Comparison of ENCODE assay signal across 19 cellular contexts in genomic region chr17:2459917-2460271, GRCh38. TPM values are rescaled to one million over a fixed set of nuclear protein-coding genes. Genes with fewer than 3 reads are reported as not detected.
A peak's percentile ranks its signal among the peaks of the same experiment; 100 is the strongest.
DNase-seq lines count a peak whose midpoint lies in the region; ATAC-seq and TF ChIP-seq lines count a peak whose summit lies in the region.
"Had no signal": no experiment of that assay in that cellular context is flagged by ENCODE, and none has a peak within 500 bp of the region (broad histone marks: within the 10 kb centered on the region; RNA-seq: fewer than 3 reads in every experiment).

No MANE protein-coding gene starts in this region.

- no peak overlapping the region for H3K4me3 Mint-ChIP-seq in stimulated activated naive CD8-positive, alpha-beta T cell treated with anti-CD3 and anti-CD28 coated beads, Interleukin-15, amount 100 ng/mL, for 72 hours
- no peak overlapping the region for H3K4me3 Mint-ChIP-seq in nephron progenitor cell
- H3K4me3 Mint-ChIP-seq: neural crest cell had no signal

- H3K27me3 ChIP-seq in ascending aorta: no peaks in the 10 kb centered on the region
- H3K27me3 ChIP-seq: gastrocnemius medialis had no signal

- peaks cover 5% of the 10 kb centered on the region for H3K4me1 Mint-ChIP-seq in stimulated activated naive CD8-positive, alpha-beta T cell treated with anti-CD3 and anti-CD28 coated beads, Interleukin-15, amount 100 ng/mL, for 72 hours
- no peaks in the 10 kb centered on the region for H3K4me1 Mint-ChIP-seq in nephron progenitor cell
- H3K4me1 Mint-ChIP-seq: neural crest cell had no signal

- DNase-seq in stimulated activated naive CD8-positive, alpha-beta T cell treated with anti-CD3 and anti-CD28 coated beads, Interleukin-15, amount 100 ng/mL, for 72 hours: no peak
- no peak for DNase-seq in stimulated activated naive CD8-positive, alpha-beta T cell treated with anti-CD3 and anti-CD28 coated beads, Interleukin-15, Interleukin-2, amounts not matched to agents 100 U/mL and 50 U/mL, for 24 hours
- DNase-seq in ascending aorta (ENCODE audit: low spot score in 2 of 2): no peak
- DNase-seq in nephron progenitor cell: no peak
- DNase-seq in amygdala (lab: John Stamatoyannopoulos, UW): no peak
- no peak for DNase-seq in DMS53 treated with DMSO at 0.1 percent for 48 hours (lab: John Stamatoyannopoulos, UW; ENCODE audit: unreplicated experiment)
- no peak for DNase-seq in stimulated activated CD4-positive, alpha-beta T cell treated with anti-CD3 and anti-CD28 coated beads, Interleukin-2, amount 100 ng/mL, for 48 hours
- no peak for DNase-seq in DMS 273 treated with DMSO at 0.1 percent for 48 hours (lab: John Stamatoyannopoulos, UW)
- DNase-seq: activated effector memory CD4-positive, alpha-beta T cell treated with Interleukin-2 at 50 U/mL for 16 hours; AML-193; Caco-2; gastrocnemius medialis; MV-4-11; NCI-H187 treated with DMSO at 0.1 percent for 48 hours; NCI-H446; psoas muscle; RPMI8226 had no signal

- intact Hi-C loops in ascending aorta (cut with DNase I): no loop called here

- H3K9me3 ChIP-seq in ascending aorta: no peaks in the 10 kb centered on the region
- H3K9me3 ChIP-seq: Caco-2, gastrocnemius medialis, psoas muscle had no signal

- H3K36me3 Mint-ChIP-seq in nephron progenitor cell (ENCODE audit: low read depth): peaks cover 68% of the 10 kb centered on the region

- peak; percentile 64 for ATAC-seq in stimulated activated naive CD8-positive, alpha-beta T cell treated with anti-CD3 and anti-CD28 coated beads, Interleukin-15, amount 100 ng/mL, for 72 hours
- no peak for ATAC-seq in stimulated activated naive CD8-positive, alpha-beta T cell treated with anti-CD3 and anti-CD28 coated beads, Interleukin-15, Interleukin-2, amounts not matched to agents 100 U/mL and 50 U/mL, for 24 hours
- ATAC-seq: gastrocnemius medialis, K562, psoas muscle had no signal

- H3K36me3 ChIP-seq in ascending aorta: peaks cover 25 to 45% of the 10 kb centered on the region in 2 donors

- TF ChIP-seq CTCF in ascending aorta (IDR thresholded peaks at IDR 0.05) (no peak), nephron progenitor cell (IDR thresholded peaks at IDR 0.05) (no peak)

- H3K4me3 ChIP-seq in ascending aorta: no peak overlapping the region
- H3K4me3 ChIP-seq: gastrocnemius medialis, K562, psoas muscle had no signal

- peak overlapping the region in 1 of 2 donors; percentile 72 for H3K27ac Mint-ChIP-seq in stimulated activated naive CD8-positive, alpha-beta T cell treated with anti-CD3 and anti-CD28 coated beads, Interleukin-15, amount 100 ng/mL, for 72 hours
- H3K27ac Mint-ChIP-seq in nephron progenitor cell: peak overlapping the region; percentile 34

- no peaks in the 10 kb centered on the region for H3K27me3 Mint-ChIP-seq in stimulated activated naive CD8-positive, alpha-beta T cell treated with anti-CD3 and anti-CD28 coated beads, Interleukin-15, amount 100 ng/mL, for 72 hours
- H3K27me3 Mint-ChIP-seq in nephron progenitor cell (ENCODE audit: low read depth, poor library complexity): no peaks in the 10 kb centered on the region

- H3K9me3 Mint-ChIP-seq in stimulated activated naive CD8-positive, alpha-beta T cell treated with anti-CD3 and anti-CD28 coated beads, Interleukin-15, amount 100 ng/mL, for 72 hours: no peaks in the 10 kb centered on the region
- no peaks in the 10 kb centered on the region for H3K9me3 Mint-ChIP-seq in nephron progenitor cell
- H3K9me3 Mint-ChIP-seq: neural crest cell had no signal

- no peaks in the 10 kb centered on the region for H3K4me1 ChIP-seq in ascending aorta
- H3K4me1 ChIP-seq: Caco-2, gastrocnemius medialis, psoas muscle had no signal

- peak overlapping the region; percentile 32 to 57 for H3K27ac ChIP-seq in ascending aorta
- H3K27ac ChIP-seq: gastrocnemius medialis, psoas muscle had no signal

RNA-seq across cellular contexts. Expression of gene METTL16, which starts 51.8 kb away (rescaled TPM):
- 15.3 TPM for total RNA-seq in ascending aorta

RNA-seq across cellular contexts. Expression of gene MNT, which starts 59.0 kb away (rescaled TPM):
- total RNA-seq in ascending aorta: 4.9 TPM
